Comparison of ENCODE assay signal across 1 cellular context in genomic region chr3:120435621-120436020, GRCh38.
TF ChIP-seq lines count a peak whose summit lies in the region.

No MANE protein-coding gene starts in this region.

TF ChIP-seq in GM23338, 12 proteins besides CTCF, POLR2A, EP300 and RAD21 (continued from another document):
- TF ChIP-seq ZNF462 (CRISPR knock-in tag; IDR thresholded peaks at IDR 0.05) (no peak), ZNF114 (CRISPR knock-in tag; IDR thresholded peaks at IDR 0.05) (no peak), CREB1 (CRISPR knock-in tag; IDR thresholded peaks at IDR 0.05; ENCODE audit: low read depth) (no peak), EZH2 (IDR thresholded peaks at IDR 0.05; ENCODE audit: low read depth, unreplicated experiment) (no peak), NANOG (IDR thresholded peaks at IDR 0.05; ENCODE audit: borderline replicate concordance) (no peak), POLR2AphosphoS5 (IDR thresholded peaks at IDR 0.05; ENCODE audit: low read depth) (no peak)
TF ChIP-seq in GM23338: peak in this region for 0.
